Comparison of ENCODE assay signal across 8 cellular contexts in the genomic region with DNA sequence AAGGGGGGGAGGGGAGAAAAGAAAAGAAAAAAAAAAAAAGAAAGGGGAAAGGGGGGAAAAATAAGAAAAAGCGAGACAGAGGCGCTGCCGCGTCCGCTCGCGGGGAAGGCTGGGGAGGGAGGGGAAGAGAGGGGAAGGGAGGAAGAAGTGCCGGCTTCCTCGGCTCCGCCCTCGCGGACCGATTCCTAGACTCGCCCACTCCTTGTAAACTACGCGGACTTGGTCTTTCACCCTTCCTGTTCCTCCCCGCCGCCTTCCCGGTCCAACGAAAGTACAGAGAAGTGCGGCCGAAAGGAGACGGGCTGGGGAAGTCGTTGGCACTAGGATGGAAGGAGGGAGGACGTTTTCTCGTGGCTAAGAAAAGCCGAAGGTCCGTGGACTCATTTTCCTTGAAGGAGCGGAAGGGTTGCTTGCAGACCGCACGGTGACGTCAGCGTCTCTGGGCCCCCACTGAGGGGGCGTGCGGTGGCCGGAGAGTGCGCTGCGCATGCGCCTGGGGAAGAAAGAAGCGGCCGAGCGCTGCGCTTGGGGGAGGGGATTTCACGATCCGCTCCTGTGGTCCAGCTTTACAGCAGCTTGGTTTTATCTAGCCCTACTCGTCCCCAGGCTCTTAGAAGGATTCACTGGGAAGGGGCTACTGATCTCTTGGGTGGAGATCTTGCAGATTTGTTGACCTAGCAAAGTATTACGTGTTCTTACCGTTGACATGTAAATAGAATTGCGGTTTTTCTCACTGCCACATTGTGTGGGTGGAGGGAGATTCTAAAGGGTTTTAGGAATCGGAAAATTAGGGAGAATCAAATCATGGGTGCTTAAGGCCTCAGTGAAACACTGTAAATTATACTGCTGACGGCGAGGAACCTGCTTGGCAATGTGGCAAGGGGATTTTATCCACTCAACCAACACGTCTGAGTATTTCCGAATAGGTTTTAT. TPM values are rescaled to one million over a fixed set of nuclear protein-coding genes. Genes with fewer than 3 reads are reported as not detected.
DNase-seq lines count a peak whose midpoint lies in the region; ATAC-seq and TF ChIP-seq lines count a peak whose summit lies in the region.

A gene with protein sequence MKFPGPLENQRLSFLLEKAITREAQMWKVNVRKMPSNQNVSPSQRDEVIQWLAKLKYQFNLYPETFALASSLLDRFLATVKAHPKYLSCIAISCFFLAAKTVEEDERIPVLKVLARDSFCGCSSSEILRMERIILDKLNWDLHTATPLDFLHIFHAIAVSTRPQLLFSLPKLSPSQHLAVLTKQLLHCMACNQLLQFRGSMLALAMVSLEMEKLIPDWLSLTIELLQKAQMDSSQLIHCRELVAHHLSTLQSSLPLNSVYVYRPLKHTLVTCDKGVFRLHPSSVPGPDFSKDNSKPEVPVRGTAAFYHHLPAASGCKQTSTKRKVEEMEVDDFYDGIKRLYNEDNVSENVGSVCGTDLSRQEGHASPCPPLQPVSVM (minus strand): TSS at position 121 of the 933 bp plus-strand sequence. CDS start 9,627 bp downstream, outside the sequence.

- POLR2A ChIA-PET in HEK293T (lab: Yijun Ruan, JAX) = interaction anchor here (0.6 to 1.8 kb wide), 6 partner anchors 9 to 83 kb away, joined by 3 to 9 read pairs (median 4); a partner anchor contains a TSS

- CTCF ChIA-PET in HEK293T (lab: Yijun Ruan, JAX) = no interaction called here

- H3K9me3 ChIP-seq in SJSA1 (replicated peaks) (no peaks in the 10 kb centered on the region), neuron (ENCODE audit: low read length) (no peaks in the 10 kb centered on the region)

- peaks cover 12% of the 10 kb centered on the region for H3K36me3 ChIP-seq in SJSA1
- no peaks in the 10 kb centered on the region for H3K36me3 ChIP-seq in neuron (ENCODE audit: insufficient read depth, low read length)

- TF ChIP-seq CTCF in foreskin keratinocyte (conservative IDR thresholded peaks at IDR 0.05) = no peak

- H3K27me3 ChIP-seq in SJSA1 (replicated peaks) (no peaks in the 10 kb centered on the region), foreskin keratinocyte (no peaks in the 10 kb centered on the region), neuron (ENCODE audit: insufficient read depth, low read length) (no peaks in the 10 kb centered on the region)

- ATAC-seq in foreskin keratinocyte = peak; percentile 76

- H3K4me1 ChIP-seq in SJSA1 (replicated peaks) = peaks cover 25% of the 10 kb centered on the region
- H3K4me1 ChIP-seq in foreskin keratinocyte = peaks cover 21% of the 10 kb centered on the region
- H3K4me1 ChIP-seq in neuron (ENCODE audit: insufficient read depth, low read length) = peaks cover 15% of the 10 kb centered on the region

- H3K4me3 ChIP-seq in SJSA1 (peak within 1 kb of the TSS; percentile 70), neuron (ENCODE audit: low read length) (peak within 1 kb of the TSS; percentile 76)

- DNase-seq in GF-D8 (lab: John Stamatoyannopoulos, UW) (peak; percentile 85), HEK293T (ENCODE audit: extremely low spot score) (peak; percentile 93), MV-4-11 (lab: John Stamatoyannopoulos, UW) (peak; percentile 94), SJSA1 (ENCODE audit: low read depth in 1 of 2, low spot score in 2 of 2) (peak; percentile 96 to 100), foreskin keratinocyte (peak; percentile 94 to 97), stromal cell of bone marrow (ENCODE audit: low read depth) (peak; percentile 91)
- peak; percentile 70 to 92 (median 84) for DNase-seq in activated naive CD4-positive, alpha-beta T cell (lab: John Stamatoyannopoulos, UW)

- H3K27ac ChIP-seq in SJSA1 (peak within 1 kb of the TSS; percentile 100), foreskin keratinocyte (peak within 1 kb of the TSS; percentile 99)

- H2AFZ ChIP-seq in neuron (ENCODE audit: low read depth, low read length) = peak within 1 kb of the TSS; percentile 36

TF ChIP-seq in HEK293T, 16 proteins besides CTCF, POLR2A, EP300 and RAD21:
- TF ChIP-seq ZNF384 (IDR thresholded peaks at IDR 0.05) = peak; percentile 42; the same call in 1 of the 2 replicates
- TF ChIP-seq FOXK2 (IDR thresholded peaks at IDR 0.05) = no peak
- peak; percentile 92; the same call in 1 of the 2 replicates for TF ChIP-seq LEF1 (IDR thresholded peaks at IDR 0.05; ENCODE audit: borderline replicate concordance)
- peak; percentile 69; the same call in 1 of the 2 replicates for TF ChIP-seq FOXM1 (IDR thresholded peaks at IDR 0.05; ENCODE audit: borderline replicate concordance)
- no peak for TF ChIP-seq ARNT (IDR thresholded peaks at IDR 0.05)
- TF ChIP-seq CTBP1 (IDR thresholded peaks at IDR 0.05; ENCODE audit: borderline replicate concordance) = peak; percentile 84
- no peak for TF ChIP-seq SUZ12 (IDR thresholded peaks at IDR 0.05)
- no peak for TF ChIP-seq HDGF (IDR thresholded peaks at IDR 0.05; ENCODE audit: borderline replicate concordance)
- TF ChIP-seq, protein P1, sequence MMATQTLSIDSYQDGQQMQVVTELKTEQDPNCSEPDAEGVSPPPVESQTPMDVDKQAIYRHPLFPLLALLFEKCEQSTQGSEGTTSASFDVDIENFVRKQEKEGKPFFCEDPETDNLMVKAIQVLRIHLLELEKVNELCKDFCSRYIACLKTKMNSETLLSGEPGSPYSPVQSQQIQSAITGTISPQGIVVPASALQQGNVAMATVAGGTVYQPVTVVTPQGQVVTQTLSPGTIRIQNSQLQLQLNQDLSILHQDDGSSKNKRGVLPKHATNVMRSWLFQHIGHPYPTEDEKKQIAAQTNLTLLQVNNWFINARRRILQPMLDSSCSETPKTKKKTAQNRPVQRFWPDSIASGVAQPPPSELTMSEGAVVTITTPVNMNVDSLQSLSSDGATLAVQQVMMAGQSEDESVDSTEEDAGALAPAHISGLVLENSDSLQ (IDR thresholded peaks at IDR 0.05) = peak; percentile 61
- TF ChIP-seq NFRKB (IDR thresholded peaks at IDR 0.05) = no peak
- TF ChIP-seq L3MBTL2 (conservative IDR thresholded peaks at IDR 0.05) = peak; percentile 50; the same call in 1 of the 2 replicates
- TF ChIP-seq TARDBP (IDR thresholded peaks at IDR 0.05) = peak; percentile 73; the same call in 1 of the 2 replicates
- TF ChIP-seq ELF4 (IDR thresholded peaks at IDR 0.05) = peak; percentile 70
- no peak for TF ChIP-seq FOXA1 (IDR thresholded peaks at IDR 0.05)
- TF ChIP-seq SP1 (IDR thresholded peaks at IDR 0.05) = peak; percentile 83
- no peak for TF ChIP-seq BHLHE40 (IDR thresholded peaks at IDR 0.05; ENCODE audit: borderline replicate concordance)

RNA-seq across cellular contexts. Expression of the gene that starts here (rescaled TPM):
- 94.5 and 181 TPM in 2 replicates for total RNA-seq in SJSA1 (2014; rRNA removed; shearing (Covaris generic))
- 325 and 343 TPM in 2 replicates for total RNA-seq in foreskin keratinocyte
- 169 and 201 TPM in 2 replicates for polyA plus RNA-seq in foreskin keratinocyte

Comparison
In these comparisons a context has a peak if more than half of its experiments do, and no peak if none do; other contexts are left out.
1. Peak in every context shown above with its lines: DNase-seq, ATAC-seq, H3K4me3 ChIP-seq and H3K27ac ChIP-seq.